Comparison of ENCODE assay signal across 10 cellular contexts in the genomic region with DNA sequence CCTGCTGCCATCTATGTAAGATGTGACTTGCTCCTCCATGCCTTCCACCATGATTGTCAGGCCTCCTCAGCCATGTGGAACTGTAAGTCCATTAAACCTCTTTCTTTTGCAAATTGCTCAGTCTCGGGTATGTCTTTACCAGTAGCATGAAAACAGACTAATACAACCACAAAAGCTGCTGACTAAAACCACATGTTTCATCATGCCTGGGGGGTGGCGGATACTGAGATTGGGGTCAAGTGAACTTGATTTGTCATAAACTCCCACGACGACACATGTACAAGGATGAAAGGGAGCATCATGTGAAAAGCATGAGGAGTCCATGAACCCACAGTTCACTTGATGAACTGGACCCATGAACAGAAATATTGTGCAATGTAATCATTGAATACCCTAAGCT.
DNase-seq lines count a peak whose midpoint lies in the region; ATAC-seq and TF ChIP-seq lines count a peak whose summit lies in the region.
"Had no signal": no experiment of that assay in that cellular context is flagged by ENCODE, and none has a peak within 500 bp of the region (broad histone marks: within the 10 kb centered on the region; RNA-seq: fewer than 3 reads in every experiment).

No MANE protein-coding gene starts in this region.

- H3K79me2 ChIP-seq in mammary epithelial cell (ENCODE audit: insufficient read depth, low read length): no peaks in the 10 kb centered on the region

- WGBS in mammary epithelial cell (ENCODE audit: low coverage, missing lambda C conversion rate): 33% methylated on average over 4 of the region's 4 CpGs
- WGBS in prostate gland: 88% methylated on average over 4 of the region's 4 CpGs

- TF ChIP-seq CTCF in mammary epithelial cell (conservative IDR thresholded peaks at IDR 0.05 in 1 of 2, IDR thresholded peaks at IDR 0.05 in 1 of 2; ENCODE audit: extremely low read depth in 1 of 2, insufficient read depth in 1 of 2, low read depth in 1 of 2, low read length in 2 of 2) (no peak), MCF 10A (IDR thresholded peaks at IDR 0.05; ENCODE audit: unreplicated experiment) (no peak), fibroblast of mammary gland (conservative IDR thresholded peaks at IDR 0.05; ENCODE audit: control insufficient read depth, insufficient read depth, low read depth, low read length) (no peak), prostate gland (IDR thresholded peaks at IDR 0.05) (no peak)

- H3K9ac ChIP-seq in mammary epithelial cell (ENCODE audit: insufficient read depth, low read length): no peak overlapping the region

- H3K27ac ChIP-seq in mammary epithelial cell (ENCODE audit: insufficient read depth, low read depth, low read length) (no peak overlapping the region), prostate gland (no peak overlapping the region)

- H3K4me3 Mint-ChIP-seq in MCF 10A (ENCODE audit: unreplicated experiment): no peak overlapping the region
- no peak overlapping the region for H3K4me3 Mint-ChIP-seq in stimulated activated effector memory CD8-positive, alpha-beta T cell treated with anti-CD3 and anti-CD28 coated beads, Interleukin-12 subunit alpha, Interleukin-12 subunit beta, amount 100 ng/mL, for 72 hours

- H3K27ac Mint-ChIP-seq in MCF 10A (ENCODE audit: low read depth, unreplicated experiment): no peak overlapping the region
- no peak overlapping the region for H3K27ac Mint-ChIP-seq in stimulated activated effector memory CD8-positive, alpha-beta T cell treated with anti-CD3 and anti-CD28 coated beads, Interleukin-12 subunit alpha, Interleukin-12 subunit beta, amount 100 ng/mL, for 72 hours
- H3K27ac Mint-ChIP-seq: progenitor cell of endocrine pancreas had no signal

- ATAC-seq in stimulated activated effector memory CD8-positive, alpha-beta T cell treated with anti-CD3 and anti-CD28 coated beads, Interleukin-12 subunit alpha, Interleukin-12 subunit beta, amount 100 ng/mL, for 72 hours: peak; percentile 90
- ATAC-seq in GM18861 (IDR thresholded peaks at IDR 0.05; ENCODE audit: unreplicated experiment): no peak
- ATAC-seq in HG03571 (IDR thresholded peaks at IDR 0.05; ENCODE audit: unreplicated experiment): no peak

- H3K4me2 ChIP-seq in mammary epithelial cell (ENCODE audit: insufficient read depth, low read depth, low read length): no peak overlapping the region

- no peaks in the 10 kb centered on the region for H3K36me3 Mint-ChIP-seq in MCF 10A (ENCODE audit: insufficient read depth, unreplicated experiment)
- no peaks in the 10 kb centered on the region for H3K36me3 Mint-ChIP-seq in stimulated activated effector memory CD8-positive, alpha-beta T cell treated with anti-CD3 and anti-CD28 coated beads, Interleukin-12 subunit alpha, Interleukin-12 subunit beta, amount 100 ng/mL, for 72 hours

- H3K4me3 ChIP-seq in mammary epithelial cell (replicated peaks in 1 of 3; ENCODE audit: insufficient read depth in 1 of 3, low read depth in 2 of 3, low read length in 3 of 3): no peak overlapping the region
- H3K4me3 ChIP-seq in fibroblast of mammary gland (ENCODE audit: control insufficient read depth, low read depth, low read length): no peak overlapping the region
- no peak overlapping the region for H3K4me3 ChIP-seq in prostate gland

- H3K9me3 ChIP-seq in mammary epithelial cell (replicated peaks; ENCODE audit: insufficient read depth, low read length) (peaks cover 3% of the 10 kb centered on the region), prostate gland (no peaks in the 10 kb centered on the region)

- DNase-seq in mammary epithelial cell: peak; percentile 93
- no peak for DNase-seq in MCF 10A (ENCODE audit: unreplicated experiment)
- peak; percentile 96 for DNase-seq in RPMI7951 (ENCODE audit: low read depth)
- peak; percentile 89 for DNase-seq in fibroblast of mammary gland (ENCODE audit: low read depth)
- no peak for DNase-seq in stimulated activated effector memory CD8-positive, alpha-beta T cell treated with anti-CD3 and anti-CD28 coated beads, Interleukin-12 subunit alpha, Interleukin-12 subunit beta, amount 100 ng/mL, for 72 hours (ENCODE audit: low spot score in 2 of 2)
- no peak for DNase-seq in prostate gland (ENCODE audit: low spot score)
- DNase-seq: NCI-H2029 had no signal

- intact Hi-C loops in mammary epithelial cell (cut with micrococcal nuclease) (no loop called here), MCF 10A (cut with micrococcal nuclease) (no loop called here), prostate gland (cut with DNase I) (no loop called here)

- in situ Hi-C loops in mammary epithelial cell (cut with MboI; ENCODE audit: low sequenced_read_pairs in 2 of 2): no loop called here

- no peaks in the 10 kb centered on the region for H3K9me3 Mint-ChIP-seq in MCF 10A (ENCODE audit: unreplicated experiment)
- H3K9me3 Mint-ChIP-seq in stimulated activated effector memory CD8-positive, alpha-beta T cell treated with anti-CD3 and anti-CD28 coated beads, Interleukin-12 subunit alpha, Interleukin-12 subunit beta, amount 100 ng/mL, for 72 hours: peaks cover 7% of the 10 kb centered on the region

- POLR2A ChIA-PET in MCF 10A (lab: Yijun Ruan, JAX): no interaction called here

- dilution Hi-C loops in mammary epithelial cell (cut with HindIII; ENCODE audit: low sequenced_read_pairs): no loop called here

- BruUV-seq in mammary epithelial cell (replicated peaks; lab: Mats Ljungman, UMichigan) (no TSS peak), MCF 10A (replicated peaks; lab: Mats Ljungman, UMichigan) (no TSS peak)

- no peak overlapping the region for H2AFZ ChIP-seq in mammary epithelial cell (ENCODE audit: low read depth, low read length)

- H3K36me3 ChIP-seq in mammary epithelial cell (ENCODE audit: insufficient read depth, low read length) (no peaks in the 10 kb centered on the region), prostate gland (no peaks in the 10 kb centered on the region)

- peaks cover 5% of the 10 kb centered on the region for H3K4me1 ChIP-seq in mammary epithelial cell (ENCODE audit: insufficient read depth, low read length)
- no peaks in the 10 kb centered on the region for H3K4me1 ChIP-seq in prostate gland (replicated peaks)

- H3K27me3 Mint-ChIP-seq in MCF 10A (ENCODE audit: insufficient read depth, unreplicated experiment): no peaks in the 10 kb centered on the region
- H3K27me3 Mint-ChIP-seq: progenitor cell of endocrine pancreas had no signal

- H3K27me3 ChIP-seq in mammary epithelial cell (ENCODE audit: insufficient read depth, low read length) (no peaks in the 10 kb centered on the region), prostate gland (replicated peaks; ENCODE audit: insufficient read depth) (no peaks in the 10 kb centered on the region)

- no peaks in the 10 kb centered on the region for H3K4me1 Mint-ChIP-seq in MCF 10A (ENCODE audit: insufficient read depth, unreplicated experiment)
- H3K4me1 Mint-ChIP-seq in stimulated activated effector memory CD8-positive, alpha-beta T cell treated with anti-CD3 and anti-CD28 coated beads, Interleukin-12 subunit alpha, Interleukin-12 subunit beta, amount 100 ng/mL, for 72 hours: peaks cover 11% of the 10 kb centered on the region

- CTCF ChIA-PET in mammary epithelial cell (lab: Charles Lee; ENCODE audit: low non-redundant PET): no interaction called here
- CTCF ChIA-PET in MCF 10A (lab: Yijun Ruan, JAX): no interaction called here

- no peak for TF ChIP-seq POLR2A in prostate gland (IDR thresholded peaks at IDR 0.05)

- H4K20me1 ChIP-seq in mammary epithelial cell (ENCODE audit: insufficient read depth, low read length): no peaks in the 10 kb centered on the region

Comparison
In these comparisons a context has a peak if more than half of its experiments do, and no peak if none do; other contexts are left out.
1. DNase-seq: peak in mammary epithelial cell (single experiment), RPMI7951 (single experiment) and fibroblast of mammary gland (single experiment); none in MCF 10A (single experiment), stimulated activated effector memory CD8-positive, alpha-beta T cell treated with anti-CD3 and anti-CD28 coated beads, Interleukin-12 subunit alpha, Interleukin-12 subunit beta, amount 100 ng/mL, for 72 hours (0 of 2) and prostate gland (single experiment).